Comparison of ENCODE assay signal across 8 cellular contexts in genomic region chr3:141796436-141797166, GRCh38. TPM values are rescaled to one million over a fixed set of nuclear protein-coding genes. Genes with fewer than 3 reads are reported as not detected.
DNase-seq lines count a peak whose midpoint lies in the region; ATAC-seq, FAIRE-seq and TF ChIP-seq lines count a peak whose summit lies in the region.

No MANE protein-coding gene starts in this region.

- H3K9me3 Mint-ChIP-seq in activated naive CD8-positive, alpha-beta T cell treated with anti-CD3 and anti-CD28 coated beads, Interleukin-2, amount 10 ng/mL, durations not matched to agents 7 days and 5 days: peaks cover 3% of the 10 kb centered on the region

- peak; percentile 94 for ATAC-seq in HG02852 (IDR thresholded peaks at IDR 0.05; ENCODE audit: unreplicated experiment)
- ATAC-seq in activated naive CD8-positive, alpha-beta T cell treated with anti-CD3 and anti-CD28 coated beads, Interleukin-2, amount 10 ng/mL, durations not matched to agents 7 days and 5 days (ENCODE audit: low read depth): peak; percentile 79

- no peaks in the 10 kb centered on the region for H3K36me3 ChIP-seq in SK-N-MC (ENCODE audit: insufficient read depth, low read length)
- H3K36me3 ChIP-seq in liver (ENCODE audit: control insufficient read depth in 4 of 4, insufficient read depth in 3 of 4, low read depth in 1 of 4, low read length in 3 of 4): no peaks in the 10 kb centered on the region

- H3K4me3 Mint-ChIP-seq in activated naive CD8-positive, alpha-beta T cell treated with anti-CD3 and anti-CD28 coated beads, Interleukin-2, amount 10 ng/mL, durations not matched to agents 7 days and 5 days: peak overlapping the region; percentile 90

- H3K27ac ChIP-seq in SK-N-MC: peak overlapping the region; percentile 98
- peak overlapping the region; percentile 39 to 68 for H3K27ac ChIP-seq in liver (ENCODE audit: low read depth in 1 of 2, low read length in 2 of 2)

- H3K27ac Mint-ChIP-seq in activated naive CD8-positive, alpha-beta T cell treated with anti-CD3 and anti-CD28 coated beads, Interleukin-2, amount 10 ng/mL, durations not matched to agents 7 days and 5 days: peak overlapping the region; percentile 98

- H3K27me3 Mint-ChIP-seq in activated naive CD8-positive, alpha-beta T cell treated with anti-CD3 and anti-CD28 coated beads, Interleukin-2, amount 10 ng/mL, durations not matched to agents 7 days and 5 days: peaks cover 2% of the 10 kb centered on the region

- TF ChIP-seq POLR2A in GM12892 (IDR thresholded peaks at IDR 0.05; ENCODE audit: low read depth, low read length): no peak

- TF ChIP-seq RAD21 in liver (IDR thresholded peaks at IDR 0.05): no peak

- H3K9ac ChIP-seq in SK-N-MC (ENCODE audit: insufficient read length): peak overlapping the region; percentile 82
- H3K9ac ChIP-seq in liver (ENCODE audit: low read depth in 1 of 2, low read length in 2 of 2): no peak overlapping the region

- H3K4me3 ChIP-seq in SK-N-MC: peak overlapping the region; percentile 75
- peak overlapping the region in 1 of 3 donors; percentile 31 for H3K4me3 ChIP-seq in liver (ENCODE audit: low read depth in 1 of 3, low read length in 3 of 3)

- H3K4me1 ChIP-seq in liver (ENCODE audit: control insufficient read depth in 4 of 4, insufficient read depth in 4 of 4, low read length in 3 of 4): peaks cover 0 to 11% (median 6%) of the 10 kb centered on the region in 4 donors

- DNase-seq in GM12892 (ENCODE audit: insufficient read length): peak; percentile 51
- no peak for DNase-seq in SK-N-MC (ENCODE audit: low read depth, low spot score)
- peak; percentile 63 for DNase-seq in activated naive CD8-positive, alpha-beta T cell treated with anti-CD3 and anti-CD28 coated beads, Interleukin-2, amount 10 ng/mL, durations not matched to agents 7 days and 5 days
- DNase-seq in stimulated activated CD8-positive, alpha-beta memory T cell treated with anti-CD3 and anti-CD28 coated beads, Interleukin-12 subunit alpha, Interleukin-12 subunit beta, amount 100 ng/mL, for 1 hour (ENCODE audit: low read depth): peak; percentile 62
- DNase-seq in 8988T: no peak
- no peak for DNase-seq in DMS114 treated with DMSO at 0.1 percent for 48 hours (lab: John Stamatoyannopoulos, UW; ENCODE audit: unreplicated experiment)

- peaks cover 41% of the 10 kb centered on the region for H3K4me1 Mint-ChIP-seq in activated naive CD8-positive, alpha-beta T cell treated with anti-CD3 and anti-CD28 coated beads, Interleukin-2, amount 10 ng/mL, durations not matched to agents 7 days and 5 days

- POLR2A ChIA-PET in activated naive CD8-positive, alpha-beta T cell treated with anti-CD3 and anti-CD28 coated beads, Interleukin-2, amount 10 ng/mL, durations not matched to agents 7 days and 5 days (lab: Charles Lee): interaction anchor here (0.6 to 2.9 kb wide), 8 partner anchors 8 to 426 kb away, joined by 3 to 25 read pairs (median 5); partner anchors contain the start of genes ATP1B3, GRK7 and RNF7

- no peak for TF ChIP-seq CTCF in liver (IDR thresholded peaks at IDR 0.05; ENCODE audit: low read depth, low read length, missing input control)

- peaks cover 2% of the 10 kb centered on the region for H3K36me3 Mint-ChIP-seq in activated naive CD8-positive, alpha-beta T cell treated with anti-CD3 and anti-CD28 coated beads, Interleukin-2, amount 10 ng/mL, durations not matched to agents 7 days and 5 days

- 69% methylated on average over 15 of the region's 15 CpGs for WGBS in liver

- peak; percentile 76 for FAIRE-seq in GM12892 (lab: Jason Lieb, UNC)

- no peaks in the 10 kb centered on the region for H3K27me3 ChIP-seq in liver (ENCODE audit: control insufficient read depth in 4 of 4, insufficient read depth in 4 of 4, low read length in 3 of 4)

- H3K9me3 ChIP-seq in SK-N-MC (ENCODE audit: low read depth, low read length) (no peaks in the 10 kb centered on the region), liver (ENCODE audit: control insufficient read depth in 4 of 4, low read length in 3 of 4) (no peaks in the 10 kb centered on the region)

TF ChIP-seq in liver, 16 proteins besides CTCF, POLR2A, EP300 and RAD21:
- TF ChIP-seq JUND (IDR thresholded peaks at IDR 0.05): no peak
- TF ChIP-seq, protein P1, sequence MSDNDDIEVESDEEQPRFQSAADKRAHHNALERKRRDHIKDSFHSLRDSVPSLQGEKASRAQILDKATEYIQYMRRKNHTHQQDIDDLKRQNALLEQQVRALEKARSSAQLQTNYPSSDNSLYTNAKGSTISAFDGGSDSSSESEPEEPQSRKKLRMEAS (IDR thresholded peaks at IDR 0.05): no peak
- TF ChIP-seq YY1 (IDR thresholded peaks at IDR 0.05): no peak

RNA-seq across cellular contexts. Expression of gene GRK7, which starts 33.4 kb away (rescaled TPM):
- not detected for polyA plus RNA-seq in GM12892 (2012; ENCODE audit: missing spikeins)
- not detected for total RNA-seq in activated naive CD8-positive, alpha-beta T cell treated with anti-CD3 and anti-CD28 coated beads, Interleukin-2, amount 10 ng/mL, durations not matched to agents 7 days and 5 days
- total RNA-seq in liver: under 1 TPM in 1 of 2 donors, not detected in 1; 0.08 TPM
- not detected for polyA plus RNA-seq in liver

RNA-seq across cellular contexts. Expression of gene RNF7, which starts 58.5 kb away (rescaled TPM):
- polyA plus RNA-seq in GM12892 (2012; ENCODE audit: missing spikeins): 71.3 TPM
- total RNA-seq in activated naive CD8-positive, alpha-beta T cell treated with anti-CD3 and anti-CD28 coated beads, Interleukin-2, amount 10 ng/mL, durations not matched to agents 7 days and 5 days: 10 to 100 TPM; 52.5 to 53.9 TPM
- total RNA-seq in liver: 10 to 100 TPM; 11.7 to 20.7 TPM
- 10 to 100 TPM; 37.2 to 71.6 TPM for polyA plus RNA-seq in liver

Comparison
In these comparisons a context has a peak if more than half of its experiments do, and no peak if none do; other contexts are left out.
1. DNase-seq: peak in GM12892 (single experiment), activated naive CD8-positive, alpha-beta T cell treated with anti-CD3 and anti-CD28 coated beads, Interleukin-2, amount 10 ng/mL, durations not matched to agents 7 days and 5 days (single experiment) and stimulated activated CD8-positive, alpha-beta memory T cell treated with anti-CD3 and anti-CD28 coated beads, Interleukin-12 subunit alpha, Interleukin-12 subunit beta, amount 100 ng/mL, for 1 hour (single experiment); none in SK-N-MC (single experiment), 8988T (single experiment) and DMS114 treated with DMSO at 0.1 percent for 48 hours (single experiment).